Comparison of ENCODE assay signal across 26 cellular contexts in the genomic region with DNA sequence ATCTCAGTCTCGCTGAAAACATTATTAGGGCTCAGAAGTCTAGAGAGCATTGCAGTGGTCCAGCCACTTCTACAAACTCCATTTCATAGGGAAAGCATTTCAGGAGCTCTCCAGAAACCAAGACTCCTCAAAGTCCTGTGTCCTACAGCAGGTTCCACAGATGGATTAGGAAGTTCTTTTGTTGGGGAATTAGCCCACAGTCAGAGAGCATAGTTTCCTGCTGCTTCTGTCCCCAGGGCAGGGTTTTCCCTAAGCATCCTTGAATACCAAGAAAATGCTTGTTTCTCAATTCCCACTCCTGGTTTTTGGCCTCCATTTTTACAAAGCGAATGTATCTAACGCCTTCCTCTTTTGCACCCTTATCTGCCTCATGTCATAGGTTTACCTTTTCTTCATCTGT.
"Had no signal": no experiment of that assay in that cellular context is flagged by ENCODE, and none has a peak within 500 bp of the region (broad histone marks: within the 10 kb centered on the region; RNA-seq: fewer than 3 reads in every experiment).

No MANE protein-coding gene starts in this region.

- DNase-seq: natural killer cell; nucleus accumbens; pancreas; psoas muscle; right cardiac atrium; right lobe of liver; sigmoid colon; small intestine; stimulated activated CD4-positive, alpha-beta T cell treated with anti-CD3 and anti-CD28 coated beads, Interleukin-15, amount 100 ng/mL, for 24 hours; stimulated activated CD4-positive, alpha-beta T cell treated with anti-CD3 and anti-CD28 coated beads, Interleukin-2, amount 100 ng/mL, for 24 hours; stimulated activated CD4-positive, alpha-beta T cell treated with anti-CD3 and anti-CD28 coated beads, Interleukin-2, amount 100 ng/mL, for 48 hours; stimulated activated CD4-positive, alpha-beta T cell treated with anti-CD3 and anti-CD28 coated beads, Interleukin-4, amount 100 ng/mL, for 24 hours; stimulated activated naive B cell treated with anti-CD40 and anti-IgM and Interleukin-4, amounts not matched to agents 10 μg/mL and 1 μg/mL and 100 μg/mL, for 72 hours; stimulated activated naive CD4-positive, alpha-beta T cell treated with Interleukin-2 at 50 U/mL for 16 hours; stomach; thyroid gland; trophoblast cell; upper lobe of left lung had no signal

- H3K36me3 Mint-ChIP-seq: natural killer cell; stimulated activated effector memory CD8-positive, alpha-beta T cell treated with anti-CD3 and anti-CD28 coated beads, Interleukin-12 subunit alpha, Interleukin-12 subunit beta, amount 100 ng/mL, for 72 hours; stimulated activated naive B cell treated with anti-CD40 and anti-IgM and Interleukin-4, amounts not matched to agents 10 μg/mL and 1 μg/mL and 100 μg/mL, for 72 hours had no signal

- H3K4me1 ChIP-seq: pancreas, psoas muscle, right lobe of liver, sigmoid colon, stomach, thyroid gland, tibial nerve, upper lobe of left lung, vagina had no signal

- H3K9me3 ChIP-seq: neutrophil, pancreas, psoas muscle, right lobe of liver, sigmoid colon, stomach, thoracic aorta, thyroid gland, tibial nerve, upper lobe of left lung, vagina had no signal

- H3K36me3 ChIP-seq: neutrophil, pancreas, right lobe of liver, sigmoid colon, stomach, thoracic aorta, thyroid gland, tibial nerve, upper lobe of left lung, vagina had no signal

- H3K27me3 ChIP-seq: neutrophil, pancreas, right lobe of liver, sigmoid colon, thyroid gland, tibial nerve, upper lobe of left lung, vagina had no signal

- H3K4me3 ChIP-seq: pancreas, psoas muscle, right lobe of liver, sigmoid colon, stomach, thoracic aorta, thyroid gland, tibial nerve, upper lobe of left lung, vagina had no signal

- H3K9me3 Mint-ChIP-seq: natural killer cell; stimulated activated effector memory CD8-positive, alpha-beta T cell treated with anti-CD3 and anti-CD28 coated beads, Interleukin-12 subunit alpha, Interleukin-12 subunit beta, amount 100 ng/mL, for 72 hours; stimulated activated naive CD8-positive, alpha-beta T cell treated with anti-CD3 and anti-CD28 coated beads, Interleukin-15, Interleukin-2, amounts not matched to agents 100 ng/mL and 50 ng/mL, for 24 hours had no signal

- H3K4me3 Mint-ChIP-seq: natural killer cell; nephron; stimulated activated effector memory CD8-positive, alpha-beta T cell treated with anti-CD3 and anti-CD28 coated beads, Interleukin-12 subunit alpha, Interleukin-12 subunit beta, amount 100 ng/mL, for 72 hours; stimulated activated naive B cell treated with anti-CD40 and anti-IgM and Interleukin-4, amounts not matched to agents 10 μg/mL and 1 μg/mL and 100 μg/mL, for 72 hours; stimulated activated naive CD8-positive, alpha-beta T cell treated with anti-CD3 and anti-CD28 coated beads, Interleukin-15, Interleukin-2, amounts not matched to agents 100 ng/mL and 50 ng/mL, for 24 hours had no signal

- ATAC-seq: natural killer cell; pancreas; psoas muscle; right cardiac atrium; right lobe of liver; stimulated activated effector memory CD8-positive, alpha-beta T cell treated with anti-CD3 and anti-CD28 coated beads, Interleukin-12 subunit alpha, Interleukin-12 subunit beta, amount 100 ng/mL, for 72 hours; stimulated activated naive B cell treated with anti-CD40 and anti-IgM and Interleukin-4, amounts not matched to agents 10 μg/mL and 1 μg/mL and 100 μg/mL, for 72 hours had no signal

- H3K27ac Mint-ChIP-seq: natural killer cell; nephron; progenitor cell of endocrine pancreas; stimulated activated effector memory CD8-positive, alpha-beta T cell treated with anti-CD3 and anti-CD28 coated beads, Interleukin-12 subunit alpha, Interleukin-12 subunit beta, amount 100 ng/mL, for 72 hours; stimulated activated naive B cell treated with anti-CD40 and anti-IgM and Interleukin-4, amounts not matched to agents 10 μg/mL and 1 μg/mL and 100 μg/mL, for 72 hours; stimulated activated naive CD8-positive, alpha-beta T cell treated with anti-CD3 and anti-CD28 coated beads, Interleukin-15, Interleukin-2, amounts not matched to agents 100 ng/mL and 50 ng/mL, for 24 hours had no signal

- H3K27ac ChIP-seq: neutrophil, pancreas, psoas muscle, right lobe of liver, sigmoid colon, stomach, thoracic aorta, thyroid gland, tibial nerve, upper lobe of left lung, vagina had no signal

- H3K4me1 Mint-ChIP-seq: natural killer cell; nephron; stimulated activated effector memory CD8-positive, alpha-beta T cell treated with anti-CD3 and anti-CD28 coated beads, Interleukin-12 subunit alpha, Interleukin-12 subunit beta, amount 100 ng/mL, for 72 hours; stimulated activated naive B cell treated with anti-CD40 and anti-IgM and Interleukin-4, amounts not matched to agents 10 μg/mL and 1 μg/mL and 100 μg/mL, for 72 hours had no signal
